ENCODE assay signal across 8 cellular contexts in the genomic region with DNA sequence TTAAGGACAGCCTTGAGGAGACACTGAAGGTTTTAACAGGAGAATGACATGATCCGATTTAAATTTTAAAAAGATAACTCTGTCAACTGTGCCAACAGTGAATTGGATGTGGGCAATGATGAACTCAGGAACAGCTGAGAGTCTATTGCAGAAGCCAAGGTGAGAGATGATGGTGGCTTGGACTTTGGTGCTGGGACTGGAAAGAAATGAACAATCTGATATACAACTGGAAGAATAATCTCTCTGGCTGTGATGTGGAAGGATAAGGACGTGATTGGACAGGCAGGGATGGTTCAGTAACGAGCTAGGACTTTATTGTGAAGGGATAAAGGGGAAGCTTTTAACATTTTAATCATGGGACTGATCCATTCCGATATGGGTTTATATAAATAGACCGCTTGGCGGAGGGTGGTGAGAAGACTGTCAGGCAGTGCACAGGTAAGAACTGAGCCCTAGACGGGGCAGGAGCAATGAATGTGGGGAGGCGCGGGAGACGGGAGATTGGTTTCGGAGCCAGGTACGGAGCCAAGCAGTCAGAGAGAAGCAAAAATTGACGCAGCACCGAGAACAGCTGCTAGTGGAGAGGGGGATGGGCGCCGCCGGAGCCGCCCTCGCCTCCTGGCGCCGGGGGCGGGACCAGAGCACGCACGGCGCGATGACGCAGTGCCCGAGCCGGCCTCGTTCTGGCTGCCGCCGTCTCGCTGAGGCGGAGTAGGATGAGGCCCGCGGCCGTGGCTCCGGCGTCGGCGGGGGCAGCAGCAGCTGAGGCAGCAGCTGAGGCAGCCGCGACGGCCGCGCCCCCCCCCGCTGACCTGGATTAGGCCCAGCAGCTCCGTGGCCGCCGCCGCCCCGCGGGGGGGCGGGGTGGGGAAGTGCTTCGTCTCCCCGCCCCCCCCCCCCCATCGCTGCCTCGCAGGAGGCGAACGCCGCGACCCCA. TPM values are rescaled to one million over a fixed set of nuclear protein-coding genes. Genes with fewer than 3 reads are reported as not detected.
DNase-seq lines count a peak whose midpoint lies in the region; ATAC-seq and TF ChIP-seq lines count a peak whose summit lies in the region.

A gene with protein sequence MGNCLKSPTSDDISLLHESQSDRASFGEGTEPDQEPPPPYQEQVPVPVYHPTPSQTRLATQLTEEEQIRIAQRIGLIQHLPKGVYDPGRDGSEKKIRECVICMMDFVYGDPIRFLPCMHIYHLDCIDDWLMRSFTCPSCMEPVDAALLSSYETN (plus strand): TSS at position 663 of the 937 bp plus-strand sequence. CDS start 484 bp downstream, outside the sequence.

- ATAC-seq in HG02571 (IDR thresholded peaks at IDR 0.05; ENCODE audit: unreplicated experiment) (peak; percentile 71), omental fat pad (ENCODE audit: low FRiP score) (peak; percentile 96)
- peak; percentile 96 to 97 for ATAC-seq in activated naive CD4-positive, alpha-beta T cell treated with anti-CD3 and anti-CD28 coated beads, Interleukin-2, amount 50 U/mL, for 72 hours

- DNase-seq in NCI-H1048 (lab: John Stamatoyannopoulos, UW), result peak; percentile 81
- peak; percentile 56 for DNase-seq in SKM-1 (lab: John Stamatoyannopoulos, UW; ENCODE audit: unreplicated experiment)
- DNase-seq in activated naive CD4-positive, alpha-beta T cell treated with anti-CD3 and anti-CD28 coated beads, Interleukin-2, amount 50 U/mL, for 72 hours (ENCODE audit: low spot score in 2 of 2), result peak; percentile 92 to 93
- no peak for DNase-seq in glomerular endothelial cell (ENCODE audit: extremely low read depth, low read depth, low spot score)
- DNase-seq in omental fat pad (ENCODE audit: low spot score), result peak; percentile 66

- H3K4me3 ChIP-seq in GM08714 (ENCODE audit: low read length), result peak within 1 kb of the TSS; percentile 78

- TF ChIP-seq CTCF in omental fat pad (IDR thresholded peaks at IDR 0.05), result no peak

- no peaks in the 10 kb centered on the region for H3K9me3 Mint-ChIP-seq in activated naive CD4-positive, alpha-beta T cell treated with anti-CD3 and anti-CD28 coated beads, Interleukin-2, amount 50 U/mL, for 72 hours

- peak within 1 kb of the TSS in 1 of 2 donors; percentile 91 for H3K27ac Mint-ChIP-seq in activated naive CD4-positive, alpha-beta T cell treated with anti-CD3 and anti-CD28 coated beads, Interleukin-2, amount 50 U/mL, for 72 hours

- peak within 1 kb of the TSS; percentile 97 for H3K27ac ChIP-seq in temporal lobe (ENCODE audit: low read depth, low read length)

- H3K36me3 Mint-ChIP-seq in activated naive CD4-positive, alpha-beta T cell treated with anti-CD3 and anti-CD28 coated beads, Interleukin-2, amount 50 U/mL, for 72 hours, result no peaks in the 10 kb centered on the region

RNA-seq across cellular contexts. Expression of the gene that starts here (rescaled TPM):
- 10 to 100 TPM; 22.2 to 26.6 TPM for total RNA-seq in activated naive CD4-positive, alpha-beta T cell treated with anti-CD3 and anti-CD28 coated beads, Interleukin-2, amount 50 U/mL, for 72 hours
- total RNA-seq in glomerular endothelial cell (77.6 and 100 TPM in 2 replicates), omental fat pad (10 to 100 TPM; 73.4 to 92.6 (median 78.2) TPM), temporal lobe (133 TPM)
